ENCODE assay signal across 16 cellular contexts in genomic region chrX:113384628-113385027, GRCh38.
DNase-seq lines count a peak whose midpoint lies in the region; ATAC-seq, FAIRE-seq and TF ChIP-seq lines count a peak whose summit lies in the region.
"Had no signal": no experiment of that assay in that cellular context is flagged by ENCODE, and none has a peak within 500 bp of the region (broad histone marks: within the 10 kb centered on the region; RNA-seq: fewer than 3 reads in every experiment).

No MANE protein-coding gene starts in this region.

- H3K79me2 ChIP-seq in endothelial cell of umbilical vein (ENCODE audit: control insufficient read depth, insufficient read depth, low read length) (no peaks in the 10 kb centered on the region), H9 (ENCODE audit: insufficient read depth, low read length) (no peaks in the 10 kb centered on the region)

- no peak overlapping the region for H3K27ac Mint-ChIP-seq in H9
- H3K27ac Mint-ChIP-seq: type B pancreatic cell had no signal

- H2BK20ac ChIP-seq in H9 (ENCODE audit: low read depth, low read length, poor library complexity, severe bottlenecking), result no peak overlapping the region

- 20% methylated on average over 1 of the region's 3 CpGs for WGBS in mesenchymal stem cell
- no CpG with 5 or more reads among the region's 3 CpGs for WGBS in H9 (ENCODE audit: extremely low coverage, insufficient read length, low lambda C conversion rate)
- WGBS in pancreas, 2 donors, result 14 to 21% methylated on average over 3 of the region's 3 CpGs

- CTCF ChIA-PET in endothelial cell of umbilical vein (lab: Charles Lee), result interaction anchor here (0.9 kb wide), 1 partner anchor 15 kb away, joined by 3 read pairs; no protein-coding TSS in a partner anchor

- no peak overlapping the region for H2BK15ac ChIP-seq in mesenchymal stem cell (ENCODE audit: low read depth, poor library complexity, severe bottlenecking)
- no peak overlapping the region for H2BK15ac ChIP-seq in H9 (ENCODE audit: low read depth, low read length)

- H2BK5ac ChIP-seq in mesenchymal stem cell (ENCODE audit: low read depth, low read length, poor library complexity, severe bottlenecking) (no peak overlapping the region), H9 (ENCODE audit: insufficient read length, low read length) (no peak overlapping the region)

- no peaks in the 10 kb centered on the region for H3K23me2 ChIP-seq in H9 (ENCODE audit: insufficient read length, low read depth, low read length, poor library complexity, severe bottlenecking)

- no peak overlapping the region for H4K8ac ChIP-seq in mesenchymal stem cell (ENCODE audit: low read length)
- no peak overlapping the region for H4K8ac ChIP-seq in H9 (replicated peaks; ENCODE audit: insufficient read length, low read depth, low read length)

- peak; percentile 94 for FAIRE-seq in endothelial cell of umbilical vein (lab: Jason Lieb, UNC)
- no peak for FAIRE-seq in pancreas (lab: Jason Lieb, UNC)

- H3K56ac ChIP-seq in H9 (ENCODE audit: insufficient read length, low read depth, low read length), result no peak overlapping the region

- H4K5ac ChIP-seq in H9 (ENCODE audit: insufficient read length, low read depth, low read length), result no peak overlapping the region

- H3K4me1 Mint-ChIP-seq in H9, result peaks cover 0 to 9% of the 10 kb centered on the region in 2 experiments; a peak in 2 of 4 replicates

- H3T11ph ChIP-seq in H9 (ENCODE audit: low read length), result no peak overlapping the region

- H2BK120ac ChIP-seq in mesenchymal stem cell (ENCODE audit: low read depth, low read length) (no peak overlapping the region), H9 (ENCODE audit: low read depth, low read length, poor library complexity, severe bottlenecking) (no peak overlapping the region)

- intact Hi-C loops in endothelial cell of umbilical vein (cut with micrococcal nuclease) (loop anchor here (1.0 to 10.0 kb wide), 2 partner anchors 16 to 90 kb away; no protein-coding TSS in a partner anchor), pancreas (cut with DNase I) (no loop called here)

- no peaks in the 10 kb centered on the region for H3K9me1 ChIP-seq in endothelial cell of umbilical vein (replicated peaks; ENCODE audit: control insufficient read depth, extremely low read depth, insufficient read depth, low read length)

- H3K4me2 ChIP-seq in endothelial cell of umbilical vein (ENCODE audit: insufficient read depth, low read length) (no peak overlapping the region), mesenchymal stem cell (ENCODE audit: low read length, poor library complexity, severe bottlenecking) (no peak overlapping the region), H9 (ENCODE audit: insufficient read depth, insufficient read length, low read length) (no peak overlapping the region)
- H3K4me2 ChIP-seq: KMS-11 had no signal

- H3K36me3 Mint-ChIP-seq in H9 (ENCODE audit: insufficient read depth in 1 of 3, low read depth in 3 of 3), result peaks cover 21 to 45% (median 24%) of the 10 kb centered on the region in 3 experiments
- H3K36me3 Mint-ChIP-seq: type B pancreatic cell had no signal

- H2AK5ac ChIP-seq in mesenchymal stem cell (ENCODE audit: low read length, severe bottlenecking), result no peak overlapping the region
- no peak overlapping the region for H2AK5ac ChIP-seq in H9 (ENCODE audit: insufficient read length, low read length)

- no peaks in the 10 kb centered on the region for H3K79me1 ChIP-seq in mesenchymal stem cell (replicated peaks; ENCODE audit: low read length, poor library complexity, severe bottlenecking)
- no peaks in the 10 kb centered on the region for H3K79me1 ChIP-seq in H9 (ENCODE audit: insufficient read depth, low read depth, low read length, poor library complexity, severe bottlenecking)

- H3K23ac ChIP-seq in mesenchymal stem cell (ENCODE audit: low read length in 2 of 2) (no peak overlapping the region), H9 (ENCODE audit: insufficient read length, low read depth, low read length) (no peak overlapping the region)

- no peak for TF ChIP-seq POLR2A in endothelial cell of umbilical vein (IDR thresholded peaks at IDR 0.05; ENCODE audit: low read depth, low read length)

- H3K4ac ChIP-seq in mesenchymal stem cell (ENCODE audit: low read depth in 1 of 2, low read length in 2 of 2), result no peak overlapping the region
- no peak overlapping the region for H3K4ac ChIP-seq in H9 (ENCODE audit: low read depth, low read length)

- H3K36me3 ChIP-seq in endothelial cell of umbilical vein (ENCODE audit: control insufficient read depth in 2 of 2, extremely low read depth in 1 of 2, insufficient read depth in 2 of 2, low read length in 2 of 2) (no peaks in the 10 kb centered on the region), mesenchymal stem cell (ENCODE audit: control insufficient read depth in 1 of 2, insufficient read depth in 2 of 2, low read depth in 1 of 2, low read length in 2 of 2) (no peaks in the 10 kb centered on the region), pancreas (no peaks in the 10 kb centered on the region)

- H2AFZ ChIP-seq in endothelial cell of umbilical vein (ENCODE audit: low read depth, low read length), result no peak overlapping the region
- no peak overlapping the region for H2AFZ ChIP-seq in mesenchymal stem cell (ENCODE audit: low read depth, low read length)
- H2AFZ ChIP-seq in H9 (ENCODE audit: low read length), result no peak overlapping the region

- H3K9me3 ChIP-seq in endothelial cell of umbilical vein (replicated peaks; ENCODE audit: control insufficient read depth, insufficient read depth, low read length), result no peaks in the 10 kb centered on the region
- peaks cover 4% of the 10 kb centered on the region for H3K9me3 ChIP-seq in mesenchymal stem cell (ENCODE audit: control insufficient read depth, low read length)
- no peaks in the 10 kb centered on the region for H3K9me3 ChIP-seq in H9 (ENCODE audit: control insufficient read depth, low read depth, low read length)
- no peaks in the 10 kb centered on the region for H3K9me3 ChIP-seq in pancreas

- no peak overlapping the region for H3K4me3 Mint-ChIP-seq in H9
- H3K4me3 Mint-ChIP-seq: type B pancreatic cell had no signal

- H3K14ac ChIP-seq in mesenchymal stem cell (ENCODE audit: low read length in 2 of 2) (no peak overlapping the region), H9 (ENCODE audit: insufficient read depth, low read length) (no peak overlapping the region)

- DNase-seq in AG09309 (ENCODE audit: low read depth) (peak; percentile 0), M059J (ENCODE audit: low read depth) (peak; percentile 87), endothelial cell of umbilical vein (ENCODE audit: low read depth, low spot score) (peak; percentile 83), mesenchymal stem cell (peak; percentile 50), H9 (no peak), pancreas (no peak), NCI-H774 (lab: John Stamatoyannopoulos, UW) (no peak)
- DNase-seq: activated CD4-positive, CD25-positive, alpha-beta regulatory T cell; central memory CD4-positive, alpha-beta T cell; mesendoderm; NCI-H345; SHP77 had no signal

- H2BK12ac ChIP-seq in mesenchymal stem cell (ENCODE audit: low read length in 2 of 2) (no peak overlapping the region), H9 (ENCODE audit: insufficient read length, low read depth, low read length) (no peak overlapping the region)

- TF ChIP-seq CTCF in AG09309 (IDR thresholded peaks at IDR 0.05; ENCODE audit: control insufficient read depth, insufficient read depth, low read depth, low read length, missing control alignments) (no peak), endothelial cell of umbilical vein (IDR thresholded peaks at IDR 0.05; ENCODE audit: extremely low read depth in 1 of 2, insufficient read depth in 1 of 2, low read depth in 1 of 2, low read length in 2 of 2) (no peak), H9 (conservative IDR thresholded peaks at IDR 0.05) (no peak), pancreas (IDR thresholded peaks at IDR 0.05) (no peak)

- H4K20me1 ChIP-seq in endothelial cell of umbilical vein (replicated peaks; ENCODE audit: control insufficient read depth, extremely low read depth, insufficient read depth, low read length) (no peaks in the 10 kb centered on the region), H9 (ENCODE audit: control insufficient read depth, insufficient read depth, insufficient read length) (no peaks in the 10 kb centered on the region)

- H3K9ac ChIP-seq in endothelial cell of umbilical vein (replicated peaks; ENCODE audit: extremely low read depth, insufficient read depth, low read length) (no peak overlapping the region), mesenchymal stem cell (ENCODE audit: low read length) (no peak overlapping the region), H9 (ENCODE audit: extremely low read depth, insufficient read length, low read length) (no peak overlapping the region)
- H3K9ac ChIP-seq: KMS-11 had no signal

- POLR2A ChIA-PET in endothelial cell of umbilical vein (lab: Charles Lee), result interaction anchor here (0.7 to 1.4 kb wide), 2 partner anchors 16 to 29 kb away, joined by 3 read pairs; no protein-coding TSS in a partner anchor

- H3K18ac ChIP-seq in mesenchymal stem cell (ENCODE audit: low read depth in 1 of 2, low read length in 2 of 2) (no peak overlapping the region), H9 (ENCODE audit: insufficient read length, low read depth, low read length) (no peak overlapping the region)

- H3K4me3 ChIP-seq in AG09309 (ENCODE audit: control insufficient read depth, low read depth, low read length) (no peak overlapping the region), endothelial cell of umbilical vein (replicated peaks in 1 of 3; ENCODE audit: insufficient read depth in 1 of 3, low read depth in 1 of 3, low read length in 3 of 3) (no peak overlapping the region), mesenchymal stem cell (ENCODE audit: insufficient read depth in 1 of 2, low read depth in 1 of 2, low read length in 2 of 2) (no peak overlapping the region), pancreas (no peak overlapping the region)

- H4K91ac ChIP-seq in mesenchymal stem cell (ENCODE audit: low read length), result no peak overlapping the region
- H4K91ac ChIP-seq in H9 (ENCODE audit: insufficient read length, low read depth, low read length), result no peak overlapping the region

- H3K27me3 ChIP-seq in endothelial cell of umbilical vein (ENCODE audit: control insufficient read depth in 2 of 2, insufficient read depth in 2 of 2, low read length in 2 of 2), result no peaks in the 10 kb centered on the region
- H3K27me3 ChIP-seq in mesenchymal stem cell (ENCODE audit: control insufficient read depth in 1 of 2, insufficient read depth in 1 of 2, low read length in 2 of 2), result no peaks in the 10 kb centered on the region
- H3K27me3 ChIP-seq in H9 (ENCODE audit: insufficient read depth, low read length), result no peaks in the 10 kb centered on the region
- H3K27me3 ChIP-seq in pancreas, result peaks cover 0 to 9% (median 0%) of the 10 kb centered on the region in 4 donors

- peaks cover 7% of the 10 kb centered on the region for H3K4me1 ChIP-seq in endothelial cell of umbilical vein (ENCODE audit: control insufficient read depth, extremely low read depth, insufficient read depth, low read length)
- no peaks in the 10 kb centered on the region for H3K4me1 ChIP-seq in mesenchymal stem cell (ENCODE audit: control insufficient read depth, insufficient read depth, low read depth, low read length)
- no peaks in the 10 kb centered on the region for H3K4me1 ChIP-seq in H9 (ENCODE audit: insufficient read depth, low read length)
- H3K4me1 ChIP-seq in pancreas, result no peaks in the 10 kb centered on the region

- ATAC-seq in pancreas, result no peak
- no peak for ATAC-seq in HG02885 (IDR thresholded peaks at IDR 0.05; ENCODE audit: poor library complexity, unreplicated experiment)
- ATAC-seq: HCT116 had no signal

- dilution Hi-C loops in endothelial cell of umbilical vein (cut with MboI; ENCODE audit: extremely low pct_ligation_motif_present, low sequenced_read_pairs), result no loop called here

- H3K27ac ChIP-seq in endothelial cell of umbilical vein (ENCODE audit: insufficient read depth, low read depth, low read length) (peak overlapping the region; percentile 7), mesenchymal stem cell (ENCODE audit: low read length, poor library complexity, severe bottlenecking) (no peak overlapping the region), H9 (ENCODE audit: insufficient read length, low read depth, low read length) (no peak overlapping the region), pancreas (no peak overlapping the region)
- H3K27ac ChIP-seq: KMS-11 had no signal

- H3K9me3 Mint-ChIP-seq in H9, result peaks cover 29 to 35% of the 10 kb centered on the region in 2 experiments
- H3K9me3 Mint-ChIP-seq: type B pancreatic cell had no signal

- BruUV-seq in endothelial cell of umbilical vein (replicated peaks; lab: Mats Ljungman, UMichigan), result no TSS peak

- H3K27me3 Mint-ChIP-seq in H9 (ENCODE audit: low read depth), result peaks cover under 1% of the 10 kb centered on the region; the same call in 1 of the 2 replicates
- H3K27me3 Mint-ChIP-seq: type B pancreatic cell had no signal

Comparison
In these comparisons a context has a peak if more than half of its experiments do, and no peak if none do; other contexts are left out.
1. DNase-seq: peak in AG09309 (single experiment), M059J (single experiment), endothelial cell of umbilical vein (single experiment) and mesenchymal stem cell (single experiment); none in H9 (single experiment), pancreas (0 of 6) and NCI-H774 (single experiment).